Comparison of ENCODE assay signal across 9 cellular contexts in the genomic region with DNA sequence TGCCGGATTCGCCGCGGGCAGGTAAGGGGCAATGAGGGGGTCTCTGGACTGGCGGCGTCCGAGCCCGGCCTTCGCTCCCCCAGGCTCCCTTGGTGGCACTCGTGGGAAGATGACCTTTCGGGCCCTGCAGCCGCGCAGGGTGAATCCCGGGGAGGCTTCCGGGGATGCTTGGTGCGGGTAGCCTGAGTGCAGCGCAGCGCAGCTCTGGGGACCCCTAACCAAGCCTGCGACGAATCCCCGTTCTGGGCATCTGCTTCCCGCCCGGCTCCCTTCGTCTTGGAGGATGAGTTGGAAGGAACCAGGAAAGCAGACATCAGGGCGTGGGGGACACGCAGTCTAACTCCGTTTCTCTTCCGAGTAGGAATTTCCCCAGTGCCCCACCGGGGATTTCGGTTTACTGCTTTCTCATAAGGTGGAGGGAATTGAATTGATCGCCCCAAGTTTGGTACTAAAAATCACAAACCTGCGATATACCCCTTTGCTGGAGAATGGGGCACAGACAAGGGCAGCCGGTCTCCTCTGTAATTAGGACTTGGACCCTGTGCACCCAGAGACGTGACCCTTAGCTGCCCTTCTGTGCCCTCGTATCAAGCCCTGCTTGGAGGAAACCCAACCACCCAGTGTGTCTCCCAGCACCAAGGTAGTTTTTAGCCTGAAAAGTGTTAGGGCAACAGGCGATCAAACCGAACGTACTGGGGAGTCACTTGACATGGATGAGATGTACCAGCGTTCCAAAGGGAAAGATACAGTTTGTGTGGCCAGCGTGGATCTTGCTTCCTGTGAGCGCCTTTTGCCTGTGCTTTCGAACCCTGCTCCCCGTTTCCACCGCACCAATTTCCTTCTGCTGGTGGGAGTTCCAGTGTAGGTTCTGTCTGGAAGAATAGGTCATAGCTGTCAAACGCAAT. TPM values are rescaled to one million over a fixed set of nuclear protein-coding genes. Genes with fewer than 3 reads are reported as not detected.
DNase-seq lines count a peak whose midpoint lies in the region; ATAC-seq and TF ChIP-seq lines count a peak whose summit lies in the region.
"Had no signal": no experiment of that assay in that cellular context is flagged by ENCODE, and none has a peak within 500 bp of the region (broad histone marks: within the 10 kb centered on the region; RNA-seq: fewer than 3 reads in every experiment).

No MANE protein-coding gene starts in this region.

- H3K4me1 ChIP-seq in colonic mucosa, result peaks cover 5% of the 10 kb centered on the region

- peaks cover 19% of the 10 kb centered on the region for H3K27me3 ChIP-seq in colonic mucosa

- no peaks in the 10 kb centered on the region for H3K9me3 Mint-ChIP-seq in natural killer cell treated with Interleukin-12 subunit alpha and Interleukin-12 subunit beta and Interleukin-15 and Interleukin-18, amount 100 ng/mL, for 72 hours

- no peak overlapping the region for H3K27ac ChIP-seq in colonic mucosa

- no peak for DNase-seq in colonic mucosa
- DNase-seq in natural killer cell treated with Interleukin-12 subunit alpha and Interleukin-12 subunit beta and Interleukin-15 and Interleukin-18, amount 100 ng/mL, for 72 hours (ENCODE audit: low spot score), result no peak
- DNase-seq in NCI-H1930 (lab: John Stamatoyannopoulos, UW), result no peak
- DNase-seq in foreskin melanocyte, result no peak
- DNase-seq in HCEC 1CT, result no peak

- H3K4me3 Mint-ChIP-seq in natural killer cell treated with Interleukin-12 subunit alpha and Interleukin-12 subunit beta and Interleukin-15 and Interleukin-18, amount 100 ng/mL, for 72 hours, result peak overlapping the region; percentile 77

- peak overlapping the region in 1 of 2 donors; percentile 35 for H3K9ac ChIP-seq in colonic mucosa (ENCODE audit: low read depth in 2 of 2, low read length in 2 of 2)

- H3K27ac Mint-ChIP-seq in natural killer cell treated with Interleukin-12 subunit alpha and Interleukin-12 subunit beta and Interleukin-15 and Interleukin-18, amount 100 ng/mL, for 72 hours, result no peak overlapping the region

- no peaks in the 10 kb centered on the region for H3K36me3 Mint-ChIP-seq in natural killer cell treated with Interleukin-12 subunit alpha and Interleukin-12 subunit beta and Interleukin-15 and Interleukin-18, amount 100 ng/mL, for 72 hours

- H3K4me3 ChIP-seq in colonic mucosa, result peak overlapping the region; percentile 51

- H3K27me3 Mint-ChIP-seq in natural killer cell treated with Interleukin-12 subunit alpha and Interleukin-12 subunit beta and Interleukin-15 and Interleukin-18, amount 100 ng/mL, for 72 hours, result peaks cover 19 to 23% of the 10 kb centered on the region in 2 donors

- no peaks in the 10 kb centered on the region for H3K9me3 ChIP-seq in colonic mucosa

- intact Hi-C loops in colonic mucosa (cut with DNase I), result no loop called here

- ATAC-seq in GM19043 (IDR thresholded peaks at IDR 0.05; ENCODE audit: low read depth, unreplicated experiment) (peak; percentile 10), HG03108 (IDR thresholded peaks at IDR 0.05; ENCODE audit: unreplicated experiment) (peak; percentile 14), GM18519 (IDR thresholded peaks at IDR 0.05; ENCODE audit: low FRiP score, unreplicated experiment) (no peak)
- no peak for ATAC-seq in natural killer cell treated with Interleukin-12 subunit alpha and Interleukin-12 subunit beta and Interleukin-15 and Interleukin-18, amount 100 ng/mL, for 72 hours

- H3K36me3 ChIP-seq in colonic mucosa, result no peaks in the 10 kb centered on the region

- no peak for TF ChIP-seq CTCF in colonic mucosa (IDR thresholded peaks at IDR 0.05)

- H3K4me1 Mint-ChIP-seq in natural killer cell treated with Interleukin-12 subunit alpha and Interleukin-12 subunit beta and Interleukin-15 and Interleukin-18, amount 100 ng/mL, for 72 hours (ENCODE audit: low read depth in 2 of 2), result peaks cover 6 to 10% of the 10 kb centered on the region in 2 donors

RNA-seq across cellular contexts. Expression of a gene that starts 1.0 kb away (rescaled TPM):
- under 1 TPM in 1 of 2 donors, not detected in 1; 0.42 TPM for total RNA-seq in colonic mucosa
- total RNA-seq in natural killer cell treated with Interleukin-12 subunit alpha and Interleukin-12 subunit beta and Interleukin-15 and Interleukin-18, amount 100 ng/mL, for 72 hours, result 1 to 10 TPM in 1 of 2 donors, under 1 TPM in 1; 0.55 to 1.0 TPM
- total RNA-seq: RPMI7951 had no signal

RNA-seq across cellular contexts. Expression of a gene that starts 52.0 kb away (rescaled TPM):
- total RNA-seq in colonic mucosa, result 1 to 10 TPM; 3.0 to 6.2 TPM
- total RNA-seq in natural killer cell treated with Interleukin-12 subunit alpha and Interleukin-12 subunit beta and Interleukin-15 and Interleukin-18, amount 100 ng/mL, for 72 hours, result 10 to 100 TPM; 15.9 to 39.8 TPM

Comparison
In these comparisons a context has a peak if more than half of its experiments do, and no peak if none do; other contexts are left out.
1. ATAC-seq: peak in GM19043 (single experiment) and HG03108 (single experiment); none in natural killer cell treated with Interleukin-12 subunit alpha and Interleukin-12 subunit beta and Interleukin-15 and Interleukin-18, amount 100 ng/mL, for 72 hours (0 of 2) and GM18519 (single experiment).